Comparison of ENCODE assay signal across 8 cellular contexts in the genomic region with DNA sequence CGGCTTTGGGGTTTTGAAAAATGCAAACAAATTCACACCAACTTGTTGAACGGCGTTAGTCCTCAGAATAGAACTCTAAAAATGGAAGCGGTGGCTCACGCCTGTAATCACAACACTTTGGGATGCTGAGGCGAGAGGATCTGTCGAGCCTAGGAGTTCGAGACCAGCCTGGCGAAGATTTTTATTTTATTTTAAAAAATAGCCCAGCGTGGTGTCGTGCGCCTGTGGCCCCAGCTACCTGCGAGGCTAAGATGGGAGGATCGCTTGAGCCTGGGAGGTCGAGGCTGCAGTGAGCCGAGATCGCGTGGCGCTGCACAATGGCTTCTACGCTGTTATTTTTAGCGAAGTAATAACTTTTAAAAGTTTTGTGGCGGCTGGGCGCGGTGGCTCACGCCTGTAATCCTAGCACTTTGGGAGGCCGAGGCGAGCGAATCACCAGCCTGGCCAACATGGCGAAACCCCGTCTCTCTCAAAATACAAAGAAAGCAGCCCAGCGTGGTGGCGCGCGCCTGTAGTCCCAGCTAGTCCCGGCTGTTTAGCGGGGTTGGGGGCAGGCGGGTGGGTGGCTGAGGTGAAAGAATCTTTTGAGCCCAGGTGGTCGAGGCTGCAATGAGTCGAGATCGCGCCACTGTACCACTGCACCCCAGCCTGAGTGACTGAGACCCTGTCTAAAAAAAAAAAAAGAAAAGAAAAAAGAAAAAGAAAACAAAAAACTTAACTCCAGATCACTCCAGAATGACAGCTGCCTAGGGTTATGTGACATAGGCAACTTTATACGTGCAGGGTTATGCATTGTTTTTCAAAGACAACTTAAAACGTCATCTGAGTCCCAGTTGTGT. TPM values are rescaled to one million over a fixed set of nuclear protein-coding genes. Genes with fewer than 3 reads are reported as not detected.
DNase-seq lines count a peak whose midpoint lies in the region; ATAC-seq and TF ChIP-seq lines count a peak whose summit lies in the region.

No MANE protein-coding gene starts in this region.

- DNase-seq in GM06990 (ENCODE audit: extremely low read depth, insufficient read length) (peak; percentile 64), RPMI7951 (ENCODE audit: low read depth) (peak; percentile 32), astrocyte of the cerebellum (ENCODE audit: low read depth) (no peak), iris pigment epithelial cell (ENCODE audit: low read depth) (peak; percentile 43), NCI-H446 (lab: John Stamatoyannopoulos, UW) (no peak), NCI-H2081 (lab: John Stamatoyannopoulos, UW) (no peak)
- DNase-seq in stimulated activated CD4-positive, alpha-beta T cell treated with anti-CD3 and anti-CD28 coated beads, Interleukin-1b, Interleukin-23, amount 100 ng/mL, for 4 hours (ENCODE audit: low read depth in 2 of 2): peak; percentile 1 to 5

- no peaks in the 10 kb centered on the region for H3K27me3 ChIP-seq in GM06990 (replicated peaks; ENCODE audit: control insufficient read depth, insufficient read depth, low read length)

- in situ Hi-C loops in astrocyte of the cerebellum (cut with HindIII; ENCODE audit: low sequenced_read_pairs): no loop called here

- no peaks in the 10 kb centered on the region; the same call in none of the 2 replicates for H3K36me3 ChIP-seq in GM06990 (ENCODE audit: control insufficient read depth, insufficient read depth, low read length)

- ATAC-seq in HG02571 (IDR thresholded peaks at IDR 0.05; ENCODE audit: unreplicated experiment): peak; percentile 8

- peak overlapping the region; percentile 84 for H3K4me3 ChIP-seq in GM06990 (replicated peaks; ENCODE audit: low read depth, low read length)
- peak overlapping the region; percentile 78 for H3K4me3 ChIP-seq in astrocyte of the cerebellum (ENCODE audit: low read depth, low read length)

- TF ChIP-seq CTCF in GM06990 (IDR thresholded peaks at IDR 0.05; ENCODE audit: insufficient read depth, low read length, poor library complexity, severe bottlenecking) (no peak), astrocyte of the cerebellum (IDR thresholded peaks at IDR 0.05; ENCODE audit: low read depth, low read length, missing control alignments) (no peak)

RNA-seq across cellular contexts. Expression of a gene that starts 0.8 kb away (rescaled TPM):
- total RNA-seq in RPMI7951 (2014; rRNA removed; shearing (Covaris generic)): 96.3 and 116 TPM in 2 replicates

RNA-seq across cellular contexts. Expression of a gene that starts 25.4 kb away (rescaled TPM):
- total RNA-seq in RPMI7951 (2014; rRNA removed; shearing (Covaris generic)): 25.1 and 31.7 TPM in 2 replicates

Comparison
In these comparisons a context has a peak if more than half of its experiments do, and no peak if none do; other contexts are left out.
1. DNase-seq: peak in GM06990 (single experiment), RPMI7951 (single experiment), iris pigment epithelial cell (single experiment) and stimulated activated CD4-positive, alpha-beta T cell treated with anti-CD3 and anti-CD28 coated beads, Interleukin-1b, Interleukin-23, amount 100 ng/mL, for 4 hours (2 of 2); none in astrocyte of the cerebellum (single experiment), NCI-H446 (0 of 2) and NCI-H2081 (0 of 2).